In the genomic region with DNA sequence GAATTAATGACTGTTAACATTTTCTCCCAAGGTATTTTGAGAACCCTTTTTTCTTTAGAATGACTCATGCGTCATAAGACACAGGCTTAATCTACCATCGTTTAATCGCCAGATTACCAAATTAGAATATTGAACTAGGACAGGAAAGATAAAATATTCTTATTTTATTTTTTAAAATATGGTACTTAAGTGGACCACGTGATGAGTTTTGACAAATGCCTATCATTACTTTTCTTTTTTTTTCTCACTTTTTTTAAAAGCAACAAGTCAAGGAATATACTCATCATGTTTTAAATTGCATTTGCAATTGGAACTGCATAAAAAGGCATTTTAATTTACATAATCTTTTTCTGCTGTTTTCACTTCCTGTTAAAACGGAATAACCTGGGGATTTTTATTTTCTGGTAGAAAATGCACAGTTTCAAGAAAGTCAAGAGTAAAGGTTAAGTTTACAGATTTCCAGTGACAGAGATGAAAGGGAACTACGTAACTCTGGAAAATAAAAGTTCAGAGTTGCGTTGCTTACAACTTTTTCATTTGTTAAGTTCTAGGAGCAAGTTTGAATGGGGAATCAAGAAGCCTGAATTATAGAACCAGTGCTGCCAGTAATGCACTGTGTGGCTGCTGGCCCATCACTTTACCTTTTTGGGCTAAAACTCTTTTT, we compare ENCODE assay signal across 13 cellular contexts. TPM values are rescaled to one million over a fixed set of nuclear protein-coding genes. Genes with fewer than 3 reads are reported as not detected.
DNase-seq lines count a peak whose midpoint lies in the region; ATAC-seq, FAIRE-seq and TF ChIP-seq lines count a peak whose summit lies in the region.
"Had no signal": no experiment of that assay in that cellular context is flagged by ENCODE, and none has a peak within 500 bp of the region (broad histone marks: within the 10 kb centered on the region; RNA-seq: fewer than 3 reads in every experiment).

No MANE protein-coding gene starts in this region.

- ATAC-seq in GM21515 (IDR thresholded peaks at IDR 0.05; ENCODE audit: unreplicated experiment) (peak; percentile 33), HG03095 (IDR thresholded peaks at IDR 0.05; ENCODE audit: unreplicated experiment) (no peak), GM21360 (IDR thresholded peaks at IDR 0.05; ENCODE audit: unreplicated experiment) (no peak), HG03097 (IDR thresholded peaks at IDR 0.05; ENCODE audit: low FRiP score, unreplicated experiment) (no peak)
- ATAC-seq: Right ventricle myocardium inferior had no signal

- TF ChIP-seq POLR2A in GM12891 (IDR thresholded peaks at IDR 0.05; ENCODE audit: low read depth, low read length), result no peak

- FAIRE-seq in GM12891 (lab: Jason Lieb, UNC), result no peak

- H3K27me3 ChIP-seq in hepatocyte, result no peaks in the 10 kb centered on the region

- H3K9me3 ChIP-seq in KOPT-K1 (ENCODE audit: insufficient read depth, low read length, poor library complexity, severe bottlenecking) (no peaks in the 10 kb centered on the region), hepatocyte (ENCODE audit: low read depth) (no peaks in the 10 kb centered on the region)

- TF ChIP-seq CTCF in hepatocyte (IDR thresholded peaks at IDR 0.05; ENCODE audit: poor library complexity), result no peak

- DNase-seq in GM12891 (ENCODE audit: insufficient read length, low spot score) (no peak), hepatocyte (ENCODE audit: low spot score) (no peak)
- no peak for DNase-seq in activated effector memory CD4-positive, alpha-beta T cell treated with anti-CD3 and anti-CD28 coated beads, Interleukin-2, amount 50 U/mL, for 16 hours
- DNase-seq: glutamatergic neuron, NCI-H2081 treated with DMSO at 0.1 percent for 48 hours had no signal

- peaks cover 38% of the 10 kb centered on the region for H3K4me1 ChIP-seq in hepatocyte (ENCODE audit: insufficient read depth)

- WGBS in hepatocyte (ENCODE audit: low lambda C conversion rate, missing lambda C conversion rate), result 74% methylated on average over 7 of the region's 7 CpGs

- H4K20me1 ChIP-seq in hepatocyte (ENCODE audit: insufficient read depth, poor library complexity, severe bottlenecking), result no peaks in the 10 kb centered on the region

- no peaks in the 10 kb centered on the region for H3K9me2 ChIP-seq in hepatocyte (replicated peaks; ENCODE audit: insufficient read depth)

- H3K36me3 ChIP-seq in KOPT-K1 (ENCODE audit: insufficient read depth, low read length) (peaks cover 24% of the 10 kb centered on the region), hepatocyte (replicated peaks; ENCODE audit: insufficient read depth, low read depth) (no peaks in the 10 kb centered on the region)

- H3K4me2 ChIP-seq in hepatocyte, result no peak overlapping the region

- H2AFZ ChIP-seq in hepatocyte, result no peak overlapping the region

- peak overlapping the region; percentile 35 for H3K27ac ChIP-seq in KOPT-K1 (ENCODE audit: low read depth, low read length, poor library complexity, severe bottlenecking)
- H3K27ac ChIP-seq in hepatocyte, result peak overlapping the region; percentile 88

- H3K4me3 ChIP-seq in hepatocyte, result no peak overlapping the region

- peaks cover 44% of the 10 kb centered on the region for H3K79me2 ChIP-seq in hepatocyte

TF ChIP-seq in GM12891, 5 proteins besides CTCF, POLR2A, EP300 and RAD21:
- TF ChIP-seq SPI1 (IDR thresholded peaks at IDR 0.05; ENCODE audit: low read depth, low read length) (peak; percentile 77), POU2F2 (IDR thresholded peaks at IDR 0.05; ENCODE audit: low read depth, low read length) (no peak)

RNA-seq across cellular contexts. Expression of gene SIAH2, which starts 23.6 kb away (rescaled TPM):
- 7.3 TPM for polyA plus RNA-seq in GM12891 (2012; ENCODE audit: low read depth, missing spikeins)
- 43.6 and 46.4 TPM in 2 replicates for total RNA-seq in hepatocyte
- polyA plus RNA-seq in hepatocyte, result 54.3 and 57.9 TPM in 2 replicates

RNA-seq across cellular contexts. Expression of gene ERICH6, which starts 35.6 kb away (rescaled TPM):
- not detected for polyA plus RNA-seq in GM12891 (2012; ENCODE audit: low read depth, missing spikeins)
- not detected in 2 replicates for total RNA-seq in hepatocyte
- 0.61 TPM in 1 of 2 replicates, not detected in the other for polyA plus RNA-seq in hepatocyte
- total RNA-seq: chondrocyte, Daoy, Right ventricle myocardium inferior had no signal
